In the genomic region with DNA sequence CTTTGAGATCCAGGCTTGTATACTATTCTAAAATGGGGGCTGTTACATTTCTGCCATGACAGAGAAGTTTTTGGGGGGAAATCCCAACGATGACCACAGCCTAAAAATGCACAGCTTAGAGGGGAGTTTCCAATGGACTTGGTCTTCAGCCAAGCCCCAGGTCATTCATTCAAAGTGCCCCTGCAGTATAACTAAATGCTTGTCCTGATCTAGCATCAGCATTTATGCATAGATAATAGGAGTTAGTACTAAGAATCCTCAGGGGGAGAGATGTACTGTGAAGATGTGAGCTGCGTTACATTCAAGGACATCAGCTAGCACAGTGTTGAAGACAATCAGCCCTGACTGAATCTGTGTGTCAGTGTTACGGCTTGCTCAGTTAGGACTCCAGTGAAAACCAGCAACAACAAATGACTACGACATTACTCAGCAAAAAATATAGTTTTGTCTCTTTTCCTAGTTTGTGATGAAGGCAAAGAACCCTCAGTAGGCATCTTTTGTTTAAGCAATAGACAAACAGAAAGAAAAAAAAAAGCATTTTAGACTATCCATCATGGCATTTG, we compare ENCODE assay signal across 1 cellular context.
TF ChIP-seq lines count a peak whose summit lies in the region.

No MANE protein-coding gene starts in this region.

TF ChIP-seq in GM12878, 131 proteins besides CTCF, POLR2A, EP300 and RAD21 (continued from another document):
- no peak for TF ChIP-seq MLLT1 (IDR thresholded peaks at IDR 0.05)
- no peak for TF ChIP-seq TARDBP (IDR thresholded peaks at IDR 0.05; ENCODE audit: borderline replicate concordance)
- peak; percentile 87 for TF ChIP-seq FOXM1 (IDR thresholded peaks at IDR 0.05; ENCODE audit: low read depth, low read length)
- no peak for TF ChIP-seq JUND (IDR thresholded peaks at IDR 0.05; ENCODE audit: low read depth, low read length)
- no peak for TF ChIP-seq RCOR1 (conservative IDR thresholded peaks at IDR 0.05; ENCODE audit: low read depth, low read length)
- TF ChIP-seq WRNIP1 (IDR thresholded peaks at IDR 0.05; ENCODE audit: borderline replicate concordance, low read depth, low read length), result 0 out of 2 replicates have a peak, but pooled peaks have one; percentile 43
- no peak for TF ChIP-seq HDAC2 (IDR thresholded peaks at IDR 0.05)
- TF ChIP-seq MYB (IDR thresholded peaks at IDR 0.05; ENCODE audit: borderline replicate concordance, low read depth, low read length), result no peak
- no peak for TF ChIP-seq SIX5 (IDR thresholded peaks at IDR 0.05; ENCODE audit: low read depth, low read length, severe bottlenecking)
- peak; percentile 66 for TF ChIP-seq RELA (IDR thresholded peaks at IDR 0.05; ENCODE audit: borderline replicate concordance, partially characterized antibody)
- TF ChIP-seq SPI1 (IDR thresholded peaks at IDR 0.05; ENCODE audit: borderline replicate concordance, insufficient read depth, low read depth, low read length), result no peak
